In genomic region chr17:60743812-60744211, GRCh38 we compare ENCODE assay signal across 11 cellular contexts.
DNase-seq lines count a peak whose midpoint lies in the region; FAIRE-seq and TF ChIP-seq lines count a peak whose summit lies in the region.
"Had no signal": no experiment of that assay in that cellular context is flagged by ENCODE, and none has a peak within 500 bp of the region (broad histone marks: within the 10 kb centered on the region; RNA-seq: fewer than 3 reads in every experiment).

No MANE protein-coding gene starts in this region.

- no peak overlapping the region for H3K4me3 ChIP-seq in kidney (ENCODE audit: low read length in 2 of 2)

- no peak overlapping the region for H3K9ac ChIP-seq in kidney (ENCODE audit: low read length in 2 of 2)

- DNase-seq in AG20443 (ENCODE audit: low spot score), result peak; percentile 27
- DNase-seq in NCI-H526 treated with DMSO at 0.1 percent for 48 hours (lab: John Stamatoyannopoulos, UW), result peak; percentile 85
- peak; percentile 20 for DNase-seq in epidermal melanocyte (ENCODE audit: insufficient read length, low spot score)
- DNase-seq in myocyte (ENCODE audit: low read depth), result peak; percentile 51
- DNase-seq in stimulated activated CD4-positive, alpha-beta T cell treated with anti-CD3 and anti-CD28 coated beads, Interleukin-15, amount 100 ng/mL, for 24 hours, result no peak
- DNase-seq in COLO668 (lab: John Stamatoyannopoulos, UW; ENCODE audit: unreplicated experiment), result no peak
- no peak for DNase-seq in kidney
- DNase-seq in stimulated activated naive CD4-positive, alpha-beta T cell (lab: John Stamatoyannopoulos, UW), result no peak
- DNase-seq: DMS 273 treated with DMSO at 0.1 percent for 48 hours, Kasumi-1, left ventricle myocardium superior had no signal

- no peaks in the 10 kb centered on the region for H3K9me3 ChIP-seq in kidney (ENCODE audit: control insufficient read depth in 1 of 2, low read length in 2 of 2)

- no peak for TF ChIP-seq CTCF in kidney (IDR thresholded peaks at IDR 0.05; ENCODE audit: borderline replicate concordance, extremely low read depth, insufficient read depth)

- FAIRE-seq in kidney (lab: Jason Lieb, UNC), result no peak

- H3K36me3 ChIP-seq in kidney (ENCODE audit: control insufficient read depth in 1 of 2, insufficient read depth in 2 of 2, low read length in 2 of 2), result no peaks in the 10 kb centered on the region

- H3K4me1 ChIP-seq in kidney (ENCODE audit: control insufficient read depth in 1 of 2, insufficient read depth in 1 of 2, low read depth in 1 of 2, low read length in 2 of 2), result peaks cover 0 to 2% of the 10 kb centered on the region in 2 donors

- intact Hi-C loops in kidney (cut with DNase I), result no loop called here

- no peak overlapping the region for H3K27ac ChIP-seq in kidney (ENCODE audit: low read depth in 2 of 2, low read length in 2 of 2)

Comparison
In these comparisons a context has a peak if more than half of its experiments do, and no peak if none do; other contexts are left out.
1. DNase-seq: peak in AG20443 (single experiment), NCI-H526 treated with DMSO at 0.1 percent for 48 hours (single experiment), epidermal melanocyte (single experiment) and myocyte (single experiment); none in stimulated activated CD4-positive, alpha-beta T cell treated with anti-CD3 and anti-CD28 coated beads, Interleukin-15, amount 100 ng/mL, for 24 hours (single experiment), COLO668 (single experiment), kidney (single experiment) and stimulated activated naive CD4-positive, alpha-beta T cell (0 of 6).